Comparison of ENCODE assay signal across 17 cellular contexts in the genomic region with DNA sequence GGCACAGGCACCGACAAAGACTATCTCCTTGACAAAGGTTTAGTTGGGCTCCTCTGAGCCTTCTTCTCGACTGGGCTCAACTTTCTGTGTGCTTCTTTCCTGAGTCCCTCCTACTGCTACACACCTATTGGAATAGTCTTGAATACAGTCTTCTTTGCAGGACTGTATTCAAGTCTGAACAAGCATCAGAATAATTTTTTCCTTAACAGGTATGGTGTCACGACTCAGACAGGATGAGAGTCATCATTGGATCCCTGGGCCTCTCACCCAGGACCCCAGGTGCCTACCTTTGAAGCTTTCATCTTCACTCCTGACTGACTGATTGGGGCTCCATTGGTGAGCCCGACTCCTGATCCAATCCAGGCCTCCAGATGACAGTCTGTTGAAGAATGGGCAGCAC.
"Had no signal": no experiment of that assay in that cellular context is flagged by ENCODE, and none has a peak within 500 bp of the region (broad histone marks: within the 10 kb centered on the region; RNA-seq: fewer than 3 reads in every experiment).

No MANE protein-coding gene starts in this region.

- H3K9me3 Mint-ChIP-seq: naive thymus-derived CD8-positive, alpha-beta T cell had no signal

- H3K27ac ChIP-seq: heart left ventricle, pancreas, stomach, thoracic aorta, transverse colon had no signal

- H3K27ac Mint-ChIP-seq: progenitor cell of endocrine pancreas had no signal

- H3K27me3 ChIP-seq: pancreas, stomach, transverse colon had no signal

- H3K4me3 ChIP-seq: heart left ventricle, mucosa of descending colon, pancreas, stomach, thoracic aorta, transverse colon had no signal

- ATAC-seq: heart left ventricle; left lobe of liver; mucosa of descending colon; naive thymus-derived CD8-positive, alpha-beta T cell; pancreas; right cardiac atrium had no signal

- H3K36me3 ChIP-seq: heart left ventricle, pancreas, stomach, thoracic aorta, transverse colon had no signal

- H3K4me1 ChIP-seq: stomach, transverse colon had no signal

- DNase-seq: effector memory CD4-positive, alpha-beta T cell; foreskin melanocyte; heart left ventricle; hippocampal formation; mucosa of descending colon; naive thymus-derived CD8-positive, alpha-beta T cell; pancreas; right cardiac atrium; small intestine; stimulated activated CD4-positive, alpha-beta T cell treated with anti-CD3 and anti-CD28 coated beads, Interleukin-12 subunit alpha, Interleukin-12 subunit beta, amount 100 ng/mL, for 4 hours; stimulated activated naive CD4-positive, alpha-beta T cell; stomach; substantia nigra; transverse colon had no signal

- H3K9me3 ChIP-seq: heart left ventricle, mucosa of descending colon, pancreas, stomach, thoracic aorta, transverse colon had no signal

- H3K4me3 Mint-ChIP-seq: naive thymus-derived CD8-positive, alpha-beta T cell had no signal

- H3K36me3 Mint-ChIP-seq: naive thymus-derived CD8-positive, alpha-beta T cell had no signal
